Comparison of ENCODE assay signal across 8 cellular contexts in genomic region chr5:69188811-69189161, GRCh38. TPM values are rescaled to one million over a fixed set of nuclear protein-coding genes. Genes with fewer than 3 reads are reported as not detected.
A peak's percentile ranks its signal among the peaks of the same experiment; 100 is the strongest.
DNase-seq lines count a peak whose midpoint lies in the region; ATAC-seq, FAIRE-seq and TF ChIP-seq lines count a peak whose summit lies in the region.

No MANE protein-coding gene starts in this region.

- no peak for TF ChIP-seq RAD21 in GM12878 (IDR thresholded peaks at IDR 0.05; ENCODE audit: insufficient read depth, low read depth, low read length)

- CTCF ChIA-PET in GM12878 (lab: Yijun Ruan, JAX), result interaction anchor here (1.7 kb wide), 1 partner anchor 20 kb away, joined by 4 read pairs; no protein-coding TSS in a partner anchor

- peaks cover 1% of the 10 kb centered on the region for H3K79me1 ChIP-seq in mesendoderm (ENCODE audit: low read length)

- no peak for TF ChIP-seq EP300 in GM12878 (IDR thresholded peaks at IDR 0.05; ENCODE audit: borderline replicate concordance in 1 of 2, control insufficient read depth in 1 of 2, low read depth in 2 of 2, low read length in 2 of 2)

- H3K4me3 ChIP-seq in heart right ventricle, result peak overlapping the region; percentile 49 to 93 (median 78)
- H3K4me3 ChIP-seq in GM12878, result peak overlapping the region; percentile 93
- H3K4me3 ChIP-seq in mesendoderm (ENCODE audit: low read length), result peak overlapping the region; percentile 95

- no peak for FAIRE-seq in GM12878 (lab: Jason Lieb, UNC)

- H3K27ac ChIP-seq in heart right ventricle (peak overlapping the region in 9 of 10 donors; percentile 35 to 82 (median 76)), GM12878 (ENCODE audit: control insufficient read depth, insufficient read depth) (0 out of 2 replicates have a peak overlapping the region, but pooled peaks have one; percentile 85), mesendoderm (ENCODE audit: low read depth, low read length) (no peak overlapping the region)

- H3K27me3 ChIP-seq in heart right ventricle, result no peaks in the 10 kb centered on the region
- H3K27me3 ChIP-seq in GM12878 (replicated peaks in 1 of 2; ENCODE audit: control insufficient read depth in 2 of 2, insufficient read depth in 2 of 2, low read length in 1 of 2), result no peaks in the 10 kb centered on the region
- H3K27me3 ChIP-seq in mesendoderm (ENCODE audit: insufficient read depth, low read length, poor library complexity), result no peaks in the 10 kb centered on the region

- RAD21 ChIA-PET in GM12878 (lab: Charles Lee; ENCODE audit: unreplicated experiment), result no interaction called here

- no peak overlapping the region for H3K4ac ChIP-seq in mesendoderm (ENCODE audit: low read depth, low read length)

- H3K23ac ChIP-seq in mesendoderm (ENCODE audit: low read length), result no peak overlapping the region

- H3K9me3 ChIP-seq in heart right ventricle (no peaks in the 10 kb centered on the region), GM12878 (replicated peaks; ENCODE audit: control insufficient read depth, insufficient read depth, low read length) (no peaks in the 10 kb centered on the region)

- H3K79me2 ChIP-seq in GM12878 (ENCODE audit: control insufficient read depth, insufficient read depth, low read length), result peaks cover 5% of the 10 kb centered on the region
- H3K79me2 ChIP-seq in mesendoderm (ENCODE audit: control insufficient read depth, insufficient read depth, low read length), result no peaks in the 10 kb centered on the region

- H3K36me3 ChIP-seq in heart right ventricle (peaks cover 0 to 7% (median 0%) of the 10 kb centered on the region in 9 donors), GM12878 (ENCODE audit: control insufficient read depth in 2 of 2, insufficient read depth in 2 of 2, low read length in 1 of 2) (peaks cover 1 to 2% of the 10 kb centered on the region in 2 experiments; a peak in 2 of 4 replicates), mesendoderm (ENCODE audit: control insufficient read depth, insufficient read depth, low read length) (no peaks in the 10 kb centered on the region)

- no peak overlapping the region for H4K8ac ChIP-seq in mesendoderm (ENCODE audit: low read depth, low read length)

- BruUV-seq in GM12878 (replicated peaks; lab: Mats Ljungman, UMichigan), result TSS peak; percentile 98

- H2AFZ ChIP-seq in GM12878 (ENCODE audit: control insufficient read depth, low read depth, low read length), result peak overlapping the region; percentile 91

- no peak overlapping the region for H2BK120ac ChIP-seq in mesendoderm (ENCODE audit: low read depth, low read length)

- H3K9ac ChIP-seq in GM12878 (ENCODE audit: control insufficient read depth, insufficient read depth, low read length) (peak overlapping the region; percentile 85), mesendoderm (ENCODE audit: low read length) (peak overlapping the region; percentile 90)

- POLR2A ChIA-PET in GM12878 (lab: Charles Lee), result interaction anchor here (1.1 to 1.8 kb wide), 4 partner anchors 11 to 22 kb away, joined by 4 to 8 read pairs (median 5); partner anchors contain the start of gene CCNB1

- WGBS in heart right ventricle, 2 donors, result 14 to 24% methylated on average over 8 of the region's 8 CpGs
- WGBS in GM12878 (ENCODE audit: insufficient coverage, insufficient replicate concordance, low lambda C conversion rate, missing lambda C conversion rate), result 21% methylated on average over 8 of the region's 8 CpGs
- no CpG with 5 or more reads among the region's 8 CpGs for WGBS in mesendoderm (ENCODE audit: extremely low coverage, insufficient coverage, low lambda C conversion rate)

- SMC1A ChIA-PET in GM12878 (lab: Charles Lee; ENCODE audit: uncharacterized antibody, unreplicated experiment), result interaction anchor here (0.6 to 2.5 kb wide), 4 partner anchors 12 to 76 kb away, joined by 3 to 9 read pairs (median 6); partner anchors contain the start of gene CDK7

- no peak overlapping the region for H2AK5ac ChIP-seq in mesendoderm (ENCODE audit: low read length)

- DNase-seq in heart right ventricle (no peak), cardiac septum (ENCODE audit: low spot score) (no peak), GM12878 (ENCODE audit: low read depth, low spot score) (no peak), mesendoderm (no peak), T-helper 9 cell (no peak), NCI-H82 (lab: John Stamatoyannopoulos, UW) (no peak), NCI-H1694 treated with DMSO at 0.1 percent for 48 hours (lab: John Stamatoyannopoulos, UW) (no peak)

- peak overlapping the region; percentile 97 for H3K4me2 ChIP-seq in GM12878 (ENCODE audit: control insufficient read depth, insufficient read depth)
- peak overlapping the region; percentile 98 for H3K4me2 ChIP-seq in mesendoderm (ENCODE audit: low read length)

- no peak for TF ChIP-seq CTCF in heart right ventricle (IDR thresholded peaks at IDR 0.05)
- TF ChIP-seq CTCF in GM12878 (IDR thresholded peaks at IDR 0.05 in 2 of 3, conservative IDR thresholded peaks at IDR 0.05 in 1 of 3; ENCODE audit: control insufficient read depth in 2 of 3, extremely low read depth in 1 of 3, insufficient read depth in 1 of 3, low read depth in 3 of 3, low read length in 3 of 3), result no peak

- H3K56ac ChIP-seq in mesendoderm (ENCODE audit: low read length), result peak overlapping the region; percentile 90

- H3K4me1 ChIP-seq in heart right ventricle (peaks cover 3 to 18% (median 17%) of the 10 kb centered on the region in 9 donors), GM12878 (ENCODE audit: control insufficient read depth, insufficient read depth, low read length) (peaks cover 5% of the 10 kb centered on the region; the same call in 1 of the 2 replicates), mesendoderm (ENCODE audit: control insufficient read depth, low read depth, low read length) (no peaks in the 10 kb centered on the region)

- H3K18ac ChIP-seq in mesendoderm (ENCODE audit: low read length), result peak overlapping the region; percentile 11

- in situ Hi-C loops in GM12878 (cut with MboI), result no loop called here

- H4K20me1 ChIP-seq in GM12878 (ENCODE audit: control insufficient read depth, insufficient read depth), result no peaks in the 10 kb centered on the region

- ATAC-seq in heart right ventricle, result peak in 3 of 8 donors; percentile 10 to 28 (median 20)
- ATAC-seq in GM12878, result no peak
- no peak for ATAC-seq in HG02610 (IDR thresholded peaks at IDR 0.05; ENCODE audit: unreplicated experiment)

- intact Hi-C loops in heart right ventricle (cut with DNase I), result loop anchor here in 1 of 10 donors (2.0 kb wide), 2 partner anchors 22 to 46 kb away; partner anchors contain the start of genes CCNB1 and CDK7
- intact Hi-C loops in cardiac septum (cut with DNase I), result loop anchor here (1.0 kb wide), 1 partner anchor 23 kb away; no protein-coding TSS in a partner anchor
- intact Hi-C loops in GM12878 (cut with micrococcal nuclease; ENCODE audit: unreplicated experiment), result loop anchor here (2.0 to 5.0 kb wide), 2 partner anchors 22 to 96 kb away; partner anchors contain the start of genes CCNB1 and SLC30A5

- no peak overlapping the region for H2BK15ac ChIP-seq in mesendoderm (replicated peaks; ENCODE audit: low read depth)

- H2BK5ac ChIP-seq in mesendoderm (ENCODE audit: low read length), result no peak overlapping the region

- TF ChIP-seq POLR2A in GM12878 (IDR thresholded peaks at IDR 0.05; ENCODE audit: low read depth, low read length), result no peak

- H4K5ac ChIP-seq in mesendoderm (ENCODE audit: low read length), result no peak overlapping the region

RNA-seq across cellular contexts. Expression of gene CENPH, which starts 0.6 kb away (rescaled TPM):
- total RNA-seq in heart right ventricle (1 to 10 TPM; 2.4 to 5.1 (median 3.4) TPM), cardiac septum (2.9 TPM), GM12878 (2014; rRNA removed) (46.4 and 59.8 TPM in 2 replicates), GM12878 (2014; rRNA removed; fragmentation: Illumina TruSeq; extraction: Trizol) (45.4 and 48.8 TPM in 2 replicates), GM12878 (2021) (38.1 and 41.5 TPM in 2 replicates)
- polyA plus RNA-seq in heart right ventricle (1 to 10 TPM; 1.9 to 2.7 TPM), GM12878 (2011; rRNA removed) (51.0 and 93.5 TPM in 2 replicates), GM12878 (2014; fragmentation: Illumina TruSeq; extraction: Trizol) (43.2 and 56.0 TPM in 2 replicates), GM12878 (2014; fragmentation: Nextera tagmentation; extraction: Ambion mirVana) (10 to 100 TPM in 1 of 2 experiments, 1 to 10 TPM in 1; 7.3 to 18.0 TPM), GM12878 (2014; rRNA removed) (44.2 and 57.6 TPM in 2 replicates), GM12878 (2016; fragmentation: Nextera tagmentation; extraction: Ambion mirVana) (10 to 100 TPM; 64.6 to 65.6 TPM)
- 14.7 and 20.2 TPM in 2 replicates for total RNA-seq in GM12878 (2013; cell fraction: nucleolus; rRNA removed)
- 14.0 TPM for polyA plus RNA-seq in GM12878 (2011; ENCODE audit: low read depth)
- polyA plus RNA-seq in GM12878 (2011; cell fraction: cytosol; rRNA removed), result 21.3 and 25.5 TPM in 2 replicates
- 7.5 and 10.7 TPM in 2 replicates for polyA plus RNA-seq in GM12878 (2011; cell fraction: nucleus; rRNA removed)
- 22.1 and 36.2 TPM in 2 replicates for polyA plus RNA-seq in GM12878 (2012)
- polyA minus RNA-seq in GM12878 (2011; rRNA and poly(A)+ RNA removed), result 4.3 and 5.9 TPM in 2 replicates
- polyA minus RNA-seq in GM12878 (2011; cell fraction: cytosol; rRNA and poly(A)+ RNA removed), result 9.0 and 10.8 TPM in 2 replicates
- polyA minus RNA-seq in GM12878 (2011; cell fraction: nucleus; rRNA and poly(A)+ RNA removed), result 4.2 and 8.9 TPM in 2 replicates
- 52.3 TPM for polyA plus RNA-seq in mesendoderm (2013, experiment 1 of 2)
- polyA plus RNA-seq in mesendoderm (2013, experiment 2 of 2), result 53.4 TPM

RNA-seq across cellular contexts. Expression of gene CCNB1, which starts 21.8 kb away (rescaled TPM):
- 10 to 100 TPM in 1 of 10 donors, 1 to 10 TPM in 9; 2.2 to 17.6 (median 3.7) TPM for total RNA-seq in heart right ventricle
- 1 to 10 TPM; 1.7 to 2.7 TPM for polyA plus RNA-seq in heart right ventricle
- total RNA-seq in cardiac septum, result 2.1 TPM
- total RNA-seq in GM12878 (2013; cell fraction: nucleolus; rRNA removed), result 31.4 and 36.9 TPM in 2 replicates
- 159 and 169 TPM in 2 replicates for total RNA-seq in GM12878 (2014; rRNA removed)
- 162 and 169 TPM in 2 replicates for total RNA-seq in GM12878 (2014; rRNA removed; fragmentation: Illumina TruSeq; extraction: Trizol)
- total RNA-seq in GM12878 (2021), result 148 and 160 TPM in 2 replicates
- 62.7 TPM for polyA plus RNA-seq in GM12878 (2011; ENCODE audit: low read depth)
- 227 and 259 TPM in 2 replicates for polyA plus RNA-seq in GM12878 (2011; rRNA removed)
- 106 and 108 TPM in 2 replicates for polyA plus RNA-seq in GM12878 (2011; cell fraction: cytosol; rRNA removed)
- 132 and 148 TPM in 2 replicates for polyA plus RNA-seq in GM12878 (2011; cell fraction: nucleus; rRNA removed)
- 93.6 and 94.3 TPM in 2 replicates for polyA plus RNA-seq in GM12878 (2012)
- polyA plus RNA-seq in GM12878 (2014; fragmentation: Illumina TruSeq; extraction: Trizol), result 174 and 193 TPM in 2 replicates
- 100 to 1,000 TPM; 312 to 375 TPM for polyA plus RNA-seq in GM12878 (2014; fragmentation: Nextera tagmentation; extraction: Ambion mirVana)
- polyA plus RNA-seq in GM12878 (2014; rRNA removed), result 141 and 148 TPM in 2 replicates
- polyA plus RNA-seq in GM12878 (2016; fragmentation: Nextera tagmentation; extraction: Ambion mirVana), result 100 to 1,000 TPM; 400 to 403 TPM
- polyA minus RNA-seq in GM12878 (2011; rRNA and poly(A)+ RNA removed), result 71.2 and 102 TPM in 2 replicates
- polyA minus RNA-seq in GM12878 (2011; cell fraction: cytosol; rRNA and poly(A)+ RNA removed), result 35.0 and 54.4 TPM in 2 replicates
- polyA minus RNA-seq in GM12878 (2011; cell fraction: nucleus; rRNA and poly(A)+ RNA removed), result 19.8 and 26.6 TPM in 2 replicates
- 211 TPM for polyA plus RNA-seq in mesendoderm (2013, experiment 1 of 2)
- polyA plus RNA-seq in mesendoderm (2013, experiment 2 of 2), result 206 TPM

RNA-seq across cellular contexts. Expression of gene CDK7, which starts 45.9 kb away (rescaled TPM):
- total RNA-seq in heart right ventricle (10 to 100 TPM; 10.5 to 17.9 (median 13.7) TPM), cardiac septum (13.3 TPM), GM12878 (2014; rRNA removed) (39.6 and 51.0 TPM in 2 replicates), GM12878 (2014; rRNA removed; fragmentation: Illumina TruSeq; extraction: Trizol) (44.5 and 46.8 TPM in 2 replicates), GM12878 (2021) (26.0 and 27.0 TPM in 2 replicates)
- polyA plus RNA-seq in heart right ventricle (10 to 100 TPM; 15.1 to 16.6 TPM), GM12878 (2011; rRNA removed) (59.6 and 76.7 TPM in 2 replicates), GM12878 (2014; fragmentation: Illumina TruSeq; extraction: Trizol) (40.8 and 46.7 TPM in 2 replicates), GM12878 (2014; fragmentation: Nextera tagmentation; extraction: Ambion mirVana) (10 to 100 TPM; 80.3 to 93.9 TPM), GM12878 (2014; rRNA removed) (41.4 and 44.8 TPM in 2 replicates), GM12878 (2016; fragmentation: Nextera tagmentation; extraction: Ambion mirVana) (10 to 100 TPM; 41.5 to 44.5 TPM)
- 82.8 and 197 TPM in 2 replicates for total RNA-seq in GM12878 (2013; cell fraction: nucleolus; rRNA removed)
- polyA plus RNA-seq in GM12878 (2011; ENCODE audit: low read depth), result 19.6 TPM
- polyA plus RNA-seq in GM12878 (2011; cell fraction: cytosol; rRNA removed), result 20.4 and 21.6 TPM in 2 replicates
- polyA plus RNA-seq in GM12878 (2011; cell fraction: nucleus; rRNA removed), result 28.0 and 41.1 TPM in 2 replicates
- 30.9 and 40.1 TPM in 2 replicates for polyA plus RNA-seq in GM12878 (2012)
- polyA minus RNA-seq in GM12878 (2011; rRNA and poly(A)+ RNA removed), result 35.7 and 47.3 TPM in 2 replicates
- polyA minus RNA-seq in GM12878 (2011; cell fraction: cytosol; rRNA and poly(A)+ RNA removed), result 25.6 and 27.0 TPM in 2 replicates
- 129 and 138 TPM in 2 replicates for polyA minus RNA-seq in GM12878 (2011; cell fraction: nucleus; rRNA and poly(A)+ RNA removed)
- polyA plus RNA-seq in mesendoderm (2013, experiment 1 of 2), result 75.0 TPM
- polyA plus RNA-seq in mesendoderm (2013, experiment 2 of 2), result 74.7 TPM
